ENCODE assay signal across 23 cellular contexts in genomic region chr4:178412455-178412854, GRCh38.
"Had no signal": no experiment of that assay in that cellular context is flagged by ENCODE, and none has a peak within 500 bp of the region (broad histone marks: within the 10 kb centered on the region; RNA-seq: fewer than 3 reads in every experiment).

No MANE protein-coding gene starts in this region.

- H3K4me3 Mint-ChIP-seq: effector memory CD8-positive, alpha-beta T cell; endodermal cell; mesothelial cell of epicardium; naive B cell had no signal

- H3K9me3 ChIP-seq: gastrocnemius medialis, left ventricle myocardium inferior, lower lobe of right lung, mucosa of descending colon had no signal

- H3K27me3 Mint-ChIP-seq: effector memory CD8-positive, alpha-beta T cell; naive B cell had no signal

- H3K36me3 ChIP-seq: esophagus squamous epithelium, gastrocnemius medialis, heart right ventricle, left ventricle myocardium inferior, lower lobe of right lung had no signal

- H3K27ac ChIP-seq: coronary artery, epithelial cell of prostate, esophagus squamous epithelium, gastrocnemius medialis, heart right ventricle, hepatocyte, left ventricle myocardium inferior, lower lobe of right lung had no signal

- H3K4me3 ChIP-seq: coronary artery, esophagus squamous epithelium, gastrocnemius medialis, heart right ventricle, hepatocyte, left ventricle myocardium inferior, lower lobe of right lung, mucosa of descending colon had no signal

- DNase-seq: effector CD8-positive, alpha-beta T cell; effector memory CD8-positive, alpha-beta T cell; endodermal cell; erythroblast; esophagus squamous epithelium; foreskin fibroblast; foreskin melanocyte; gastrocnemius medialis; glutamatergic neuron; head of caudate nucleus; heart right ventricle; hypothalamus; left cardiac atrium; left ventricle myocardium inferior; lower lobe of right lung; mesenchymal stem cell; mucosa of descending colon; naive B cell had no signal

- H3K27me3 ChIP-seq: esophagus squamous epithelium, gastrocnemius medialis, heart right ventricle, hepatocyte had no signal

- H3K36me3 Mint-ChIP-seq: mesothelial cell of epicardium, naive B cell had no signal

- ATAC-seq: effector memory CD8-positive, alpha-beta T cell; esophagus mucosa; gastrocnemius medialis; heart right ventricle; left cardiac atrium; lower lobe of right lung; mucosa of descending colon had no signal

- H3K27ac Mint-ChIP-seq: effector memory CD8-positive, alpha-beta T cell; endodermal cell; mesothelial cell of epicardium; naive B cell had no signal

- H3K4me1 ChIP-seq: esophagus squamous epithelium, gastrocnemius medialis, heart right ventricle, left ventricle myocardium inferior, lower lobe of right lung had no signal

- H3K9me3 Mint-ChIP-seq: endodermal cell had no signal

- H3K4me1 Mint-ChIP-seq: endodermal cell, naive B cell had no signal
